19 cellular contexts compared by ENCODE assay signal in the genomic region with DNA sequence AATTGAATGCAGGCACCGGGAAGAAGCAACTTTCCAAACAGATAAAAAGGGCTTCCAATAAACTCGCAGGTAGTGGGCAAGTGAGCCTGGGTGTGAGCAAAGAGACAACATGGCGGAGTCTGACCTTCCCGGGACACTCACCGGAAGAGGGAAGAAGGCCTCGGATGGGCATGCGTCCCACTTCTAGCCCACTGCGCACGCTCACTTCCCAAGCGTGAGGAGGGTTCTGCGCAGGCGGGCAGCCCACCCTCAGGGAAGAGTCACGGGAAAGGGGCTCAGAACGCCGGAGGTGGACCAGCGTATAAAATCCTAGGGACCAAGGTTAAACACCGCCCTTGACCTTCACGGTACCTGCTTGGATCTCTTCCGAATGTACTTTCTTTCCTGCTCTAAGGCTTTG.
"Had no signal": no experiment of that assay in that cellular context is flagged by ENCODE, and none has a peak within 500 bp of the region (broad histone marks: within the 10 kb centered on the region; RNA-seq: fewer than 3 reads in every experiment).

No MANE protein-coding gene starts in this region.

- DNase-seq: effector CD8-positive, alpha-beta T cell; hippocampal formation; kidney glomerular epithelial cell; mammary epithelial cell; mucosa of descending colon; naive thymus-derived CD8-positive, alpha-beta T cell; pancreas; right cardiac atrium; stimulated activated CD4-positive, alpha-beta T cell treated with anti-CD3 and anti-CD28 coated beads, Interleukin-4, amount 100 ng/mL, for 1 hour; stimulated activated CD8-positive, alpha-beta memory T cell treated with anti-CD3 and anti-CD28 coated beads, Interleukin-4, amount 100 ng/mL, for 48 hours; stimulated activated naive CD8-positive, alpha-beta T cell treated with anti-CD3 and anti-CD28 coated beads, Interleukin-15, amount 100 ng/mL, for 72 hours; trophoblast cell; uterus had no signal

- H3K36me3 Mint-ChIP-seq: stimulated activated memory B cell treated with anti-CD40 and anti-IgM and Interleukin-4, amounts not matched to agents 10 μg/mL and 1 μg/mL and 100 μg/mL, for 72 hours had no signal

- H3K27ac Mint-ChIP-seq: naive thymus-derived CD8-positive, alpha-beta T cell; progenitor cell of endocrine pancreas; stimulated activated memory B cell treated with anti-CD40 and anti-IgM and Interleukin-4, amounts not matched to agents 10 μg/mL and 1 μg/mL and 100 μg/mL, for 72 hours; stimulated activated naive CD8-positive, alpha-beta T cell treated with anti-CD3 and anti-CD28 coated beads, Interleukin-15, amount 100 ng/mL, for 72 hours had no signal

- H3K27ac ChIP-seq: coronary artery, heart left ventricle, pancreas, uterus had no signal

- H3K27me3 ChIP-seq: heart left ventricle, pancreas, uterus had no signal

- H3K4me3 ChIP-seq: coronary artery, heart left ventricle, mucosa of descending colon, pancreas, smooth muscle cell, uterus had no signal

- H3K36me3 ChIP-seq: heart left ventricle, pancreas, uterus had no signal

- H3K4me1 ChIP-seq: pancreas, uterus had no signal

- H3K4me1 Mint-ChIP-seq: stimulated activated naive CD8-positive, alpha-beta T cell treated with anti-CD3 and anti-CD28 coated beads, Interleukin-15, amount 100 ng/mL, for 72 hours had no signal

- ATAC-seq: esophagus mucosa; mucosa of descending colon; naive thymus-derived CD8-positive, alpha-beta T cell; pancreas; right cardiac atrium; stimulated activated memory B cell treated with anti-CD40 and anti-IgM and Interleukin-4, amounts not matched to agents 10 μg/mL and 1 μg/mL and 100 μg/mL, for 72 hours; stimulated activated naive CD8-positive, alpha-beta T cell treated with anti-CD3 and anti-CD28 coated beads, Interleukin-15, amount 100 ng/mL, for 72 hours had no signal

- H3K27me3 Mint-ChIP-seq: progenitor cell of endocrine pancreas had no signal

- H3K9me3 ChIP-seq: heart left ventricle, mucosa of descending colon, pancreas, uterus had no signal

- H3K4me3 Mint-ChIP-seq: naive thymus-derived CD8-positive, alpha-beta T cell; stimulated activated memory B cell treated with anti-CD40 and anti-IgM and Interleukin-4, amounts not matched to agents 10 μg/mL and 1 μg/mL and 100 μg/mL, for 72 hours; stimulated activated naive CD8-positive, alpha-beta T cell treated with anti-CD3 and anti-CD28 coated beads, Interleukin-15, amount 100 ng/mL, for 72 hours had no signal
